9 cellular contexts compared by ENCODE assay signal in genomic region chr19:47813304-47813994, GRCh38. TPM values are rescaled to one million over a fixed set of nuclear protein-coding genes. Genes with fewer than 3 reads are reported as not detected.
DNase-seq lines count a peak whose midpoint lies in the region; ATAC-seq, FAIRE-seq and TF ChIP-seq lines count a peak whose summit lies in the region.
"Had no signal": no experiment of that assay in that cellular context is flagged by ENCODE, and none has a peak within 500 bp of the region (broad histone marks: within the 10 kb centered on the region; RNA-seq: fewer than 3 reads in every experiment).

No MANE protein-coding gene starts in this region.

- no peak overlapping the region for H3K4me3 Mint-ChIP-seq in activated CD4-positive, alpha-beta memory T cell treated with anti-CD3 and anti-CD28 coated beads for 36 hours
- H3K4me3 Mint-ChIP-seq in memory B cell: no peak overlapping the region

- no peak overlapping the region for H3K27ac Mint-ChIP-seq in activated CD4-positive, alpha-beta memory T cell treated with anti-CD3 and anti-CD28 coated beads for 36 hours
- H3K27ac Mint-ChIP-seq in memory B cell: no peak overlapping the region

- DNase-seq in A172 (ENCODE audit: low spot score) (peak; percentile 44), GM12892 (ENCODE audit: insufficient read length) (peak; percentile 61), NCI-H524 treated with DMSO at 0.1 percent for 48 hours (lab: John Stamatoyannopoulos, UW) (peak; percentile 28), ecto neural progenitor cell (ENCODE audit: low spot score) (peak; percentile 95), memory B cell (ENCODE audit: low spot score in 2 of 2) (peak; percentile 49 to 54)
- peak; percentile 83 for DNase-seq in activated CD4-positive, alpha-beta memory T cell treated with anti-CD3 and anti-CD28 coated beads for 36 hours
- DNase-seq in stimulated activated CD8-positive, alpha-beta memory T cell treated with anti-CD3 and anti-CD28 coated beads, Interleukin-4, amount 100 ng/mL, for 1 hour (ENCODE audit: low read depth in 2 of 2, low spot score in 1 of 2): peak; percentile 50 to 60

- intact Hi-C loops in activated CD4-positive, alpha-beta memory T cell treated with anti-CD3 and anti-CD28 coated beads for 36 hours (cut with micrococcal nuclease): loop anchor here (5.0 kb wide), 1 partner anchor 49 kb away; no protein-coding TSS in a partner anchor

- POLR2A ChIA-PET in activated CD4-positive, alpha-beta memory T cell treated with anti-CD3 and anti-CD28 coated beads for 36 hours (lab: Charles Lee): no interaction called here

- no peaks in the 10 kb centered on the region for H3K4me1 Mint-ChIP-seq in activated CD4-positive, alpha-beta memory T cell treated with anti-CD3 and anti-CD28 coated beads for 36 hours (ENCODE audit: low read depth)
- H3K4me1 Mint-ChIP-seq in memory B cell: no peaks in the 10 kb centered on the region

- peaks cover 6% of the 10 kb centered on the region for H3K27me3 Mint-ChIP-seq in activated CD4-positive, alpha-beta memory T cell treated with anti-CD3 and anti-CD28 coated beads for 36 hours
- peaks cover 14% of the 10 kb centered on the region for H3K27me3 Mint-ChIP-seq in memory B cell

- no peak for TF ChIP-seq POLR2A in GM12892 (IDR thresholded peaks at IDR 0.05; ENCODE audit: low read depth, low read length)

- CTCF ChIA-PET in activated CD4-positive, alpha-beta memory T cell treated with anti-CD3 and anti-CD28 coated beads for 36 hours (lab: Charles Lee): interaction anchor here (1.6 kb wide), 1 partner anchor 50 kb away, joined by 10 read pairs; no protein-coding TSS in a partner anchor

- peak; percentile 72 for FAIRE-seq in GM12892 (lab: Jason Lieb, UNC)

- H3K9me3 Mint-ChIP-seq in activated CD4-positive, alpha-beta memory T cell treated with anti-CD3 and anti-CD28 coated beads for 36 hours: no peaks in the 10 kb centered on the region
- peaks cover 2% of the 10 kb centered on the region for H3K9me3 Mint-ChIP-seq in memory B cell

- ATAC-seq in memory B cell (ENCODE audit: low read depth): peak; percentile 63
- no peak for ATAC-seq in GM21526 (IDR thresholded peaks at IDR 0.05; ENCODE audit: low FRiP score, unreplicated experiment)

- no peaks in the 10 kb centered on the region for H3K36me3 Mint-ChIP-seq in activated CD4-positive, alpha-beta memory T cell treated with anti-CD3 and anti-CD28 coated beads for 36 hours
- peaks cover 2% of the 10 kb centered on the region for H3K36me3 Mint-ChIP-seq in memory B cell

RNA-seq across cellular contexts. Expression of gene CRX, which starts 8.3 kb away (rescaled TPM):
- total RNA-seq in A172 (2014; rRNA removed; shearing (Covaris generic)): not detected in 2 replicates
- not detected for polyA plus RNA-seq in GM12892 (2012; ENCODE audit: missing spikeins)
- not detected for total RNA-seq in activated CD4-positive, alpha-beta memory T cell treated with anti-CD3 and anti-CD28 coated beads for 36 hours
- total RNA-seq: skeletal muscle tissue had no signal

RNA-seq across cellular contexts. Expression of gene TPRX1, which starts 9.1 kb away (rescaled TPM):
- not detected in 2 replicates for total RNA-seq in A172 (2014; rRNA removed; shearing (Covaris generic))
- polyA plus RNA-seq in GM12892 (2012; ENCODE audit: missing spikeins): not detected
- not detected for total RNA-seq in activated CD4-positive, alpha-beta memory T cell treated with anti-CD3 and anti-CD28 coated beads for 36 hours
- total RNA-seq: skeletal muscle tissue had no signal

RNA-seq across cellular contexts. Expression of gene SELENOW, which starts 34.9 kb away (rescaled TPM):
- 152 and 179 TPM in 2 replicates for total RNA-seq in A172 (2014; rRNA removed; shearing (Covaris generic))
- polyA plus RNA-seq in GM12892 (2012; ENCODE audit: missing spikeins): 45.9 TPM
- total RNA-seq in activated CD4-positive, alpha-beta memory T cell treated with anti-CD3 and anti-CD28 coated beads for 36 hours: 100 to 1,000 TPM; 162 to 174 TPM

RNA-seq across cellular contexts. Expression of gene TPRX2, which starts 45.6 kb away (rescaled TPM):
- not detected in 2 replicates for total RNA-seq in A172 (2014; rRNA removed; shearing (Covaris generic))
- polyA plus RNA-seq in GM12892 (2012; ENCODE audit: missing spikeins): not detected
- not detected for total RNA-seq in activated CD4-positive, alpha-beta memory T cell treated with anti-CD3 and anti-CD28 coated beads for 36 hours
- total RNA-seq: skeletal muscle tissue had no signal

Comparison
In these comparisons a context has a peak if more than half of its experiments do, and no peak if none do; other contexts are left out.
1. DNase-seq: peak in every context shown above with its lines; median percentile 95 in ecto neural progenitor cell; 83 in activated CD4-positive, alpha-beta memory T cell treated with anti-CD3 and anti-CD28 coated beads for 36 hours; 61 in GM12892; 55 in stimulated activated CD8-positive, alpha-beta memory T cell treated with anti-CD3 and anti-CD28 coated beads, Interleukin-4, amount 100 ng/mL, for 1 hour; 52 in memory B cell; 44 in A172; 28 in NCI-H524 treated with DMSO at 0.1 percent for 48 hours.